In genomic region chr22:19201858-19202798, GRCh38 we compare ENCODE assay signal across 30 cellular contexts. TPM values are rescaled to one million over a fixed set of nuclear protein-coding genes. Genes with fewer than 3 reads are reported as not detected.
DNase-seq lines count a peak whose midpoint lies in the region; ATAC-seq, FAIRE-seq and TF ChIP-seq lines count a peak whose summit lies in the region.
"Had no signal": no experiment of that assay in that cellular context is flagged by ENCODE, and none has a peak within 500 bp of the region (broad histone marks: within the 10 kb centered on the region; RNA-seq: fewer than 3 reads in every experiment).

No MANE protein-coding gene starts in this region.

- no peak for ATAC-seq in PC-3

- H3K4me1 Mint-ChIP-seq in activated CD4-positive, alpha-beta memory T cell treated with anti-CD3 and anti-CD28 coated beads, Interleukin-2, amount 10 ng/mL, durations not matched to agents 7 days and 5 days, result no peaks in the 10 kb centered on the region
- H3K4me1 Mint-ChIP-seq: mesothelial cell of epicardium, nephron had no signal

- no peak overlapping the region for H3K4me2 ChIP-seq in H1 (ENCODE audit: insufficient read depth in 1 of 2, low read depth in 2 of 2, low read length in 2 of 2)
- H3K4me2 ChIP-seq in PC-3 (ENCODE audit: low read length), result no peak overlapping the region

- H3K36me3 ChIP-seq in H1 (ENCODE audit: control insufficient read depth in 2 of 4, insufficient read depth in 4 of 4, low read length in 3 of 4) (peaks cover 0 to 7% (median 2%) of the 10 kb centered on the region in 4 experiments; a peak in 2 of 8 replicates), PC-3 (ENCODE audit: low read depth, low read length) (no peaks in the 10 kb centered on the region), MG63 (no peaks in the 10 kb centered on the region)
- H3K36me3 ChIP-seq: colonic mucosa, HAP-1 had no signal

- no peak overlapping the region for H4K5ac ChIP-seq in H1 (ENCODE audit: insufficient read length, low read depth, low read length)

- no TSS peak for BruUV-seq in PC-3 (replicated peaks; lab: Mats Ljungman, UMichigan)

- no peak overlapping the region for H2BK5ac ChIP-seq in H1 (ENCODE audit: low read depth, low read length)

- no peak for TF ChIP-seq POLR2A in H1 (IDR thresholded peaks at IDR 0.05; ENCODE audit: control extremely low read depth in 1 of 2, low read depth in 2 of 2, low read length in 2 of 2)

- no peak overlapping the region for H3K23ac ChIP-seq in H1 (ENCODE audit: insufficient read length)

- no peak overlapping the region for H3K18ac ChIP-seq in H1 (ENCODE audit: extremely low read depth, low read length)

- H3K4me3 ChIP-seq in HL-60 (replicated peaks; ENCODE audit: insufficient read depth, low read length), result no peak overlapping the region
- H3K4me3 ChIP-seq in H1 (ENCODE audit: extremely low read depth in 1 of 4, insufficient read depth in 2 of 4, low read depth in 3 of 4, low read length in 4 of 4), result no peak overlapping the region
- no peak overlapping the region for H3K4me3 ChIP-seq in PC-3 (ENCODE audit: low read length)
- H3K4me3 ChIP-seq in MG63, result no peak overlapping the region
- H3K4me3 ChIP-seq: colonic mucosa, HAP-1, psoas muscle, skin epidermis, tibial nerve had no signal

- H3K9ac ChIP-seq in H1 (replicated peaks in 1 of 4; ENCODE audit: extremely low read depth in 1 of 4, low read depth in 3 of 4, low read length in 3 of 4) (no peak overlapping the region), PC-3 (ENCODE audit: low read length) (no peak overlapping the region)

- H3K36me3 Mint-ChIP-seq in activated CD4-positive, alpha-beta memory T cell treated with anti-CD3 and anti-CD28 coated beads, Interleukin-2, amount 10 ng/mL, durations not matched to agents 7 days and 5 days (ENCODE audit: low read depth), result no peaks in the 10 kb centered on the region
- H3K36me3 Mint-ChIP-seq: CD8-positive, alpha-beta memory T cell; mesothelial cell of epicardium had no signal

- no peak overlapping the region for H4K91ac ChIP-seq in H1 (replicated peaks; ENCODE audit: insufficient read length, low read length)

- no peaks in the 10 kb centered on the region for H3K79me2 ChIP-seq in H1 (ENCODE audit: control insufficient read depth in 1 of 2, insufficient read depth in 2 of 2, low read length in 2 of 2)
- H3K79me2 ChIP-seq in PC-3 (ENCODE audit: low read length), result no peaks in the 10 kb centered on the region

- no peaks in the 10 kb centered on the region for H3F3A ChIP-seq in PC-3 (ENCODE audit: low read length, unreplicated experiment)

- H3K4me1 ChIP-seq in H1 (replicated peaks in 1 of 4; ENCODE audit: control insufficient read depth in 3 of 4, insufficient read depth in 4 of 4, low read length in 3 of 4) (0 out of 7 replicates have a peak, but pooled peaks cover 0 to 4% (median 0%) of the 10 kb centered on the region in 4 experiments), PC-3 (ENCODE audit: insufficient read depth, low read length) (no peaks in the 10 kb centered on the region)
- H3K4me1 ChIP-seq: colonic mucosa, HAP-1, psoas muscle, tibial nerve had no signal

- H3K27ac ChIP-seq in HL-60 (replicated peaks) (peak overlapping the region; percentile 55), H1 (ENCODE audit: low read depth, low read length) (no peak overlapping the region), PC-3 (ENCODE audit: low read length) (no peak overlapping the region)
- H3K27ac ChIP-seq: brain microvascular endothelial cell, colonic mucosa, psoas muscle, skin epidermis, tibial nerve had no signal

- H3K79me1 ChIP-seq in H1 (ENCODE audit: low read depth, low read length), result no peaks in the 10 kb centered on the region

- FAIRE-seq in H1 (lab: Jason Lieb, UNC), result peak; percentile 80
- FAIRE-seq: TTC549 had no signal

- TF ChIP-seq RAD21 in H1 (IDR thresholded peaks at IDR 0.05 in 1 of 2, conservative IDR thresholded peaks at IDR 0.05 in 1 of 2; ENCODE audit: low read depth in 2 of 2, low read length in 2 of 2), result no peak

- H2BK12ac ChIP-seq in H1 (ENCODE audit: low read depth, low read length), result 0 out of 2 replicates have a peak overlapping the region, but pooled peaks have one; percentile 5

- H3K23me2 ChIP-seq in H1 (ENCODE audit: low read depth, low read length), result no peaks in the 10 kb centered on the region

- no peak for TF ChIP-seq EP300 in H1 (IDR thresholded peaks at IDR 0.05; ENCODE audit: borderline replicate concordance in 1 of 2, low read depth in 2 of 2, low read length in 2 of 2)

- intact Hi-C loops in posterior vena cava (cut with DNase I) (no loop called here), PC-3 (cut with micrococcal nuclease) (no loop called here)

- H3K27me3 Mint-ChIP-seq in activated CD4-positive, alpha-beta memory T cell treated with anti-CD3 and anti-CD28 coated beads, Interleukin-2, amount 10 ng/mL, durations not matched to agents 7 days and 5 days, result peaks cover 7% of the 10 kb centered on the region
- H3K27me3 Mint-ChIP-seq: IgD-negative memory B cell had no signal

- no peak overlapping the region for H3K14ac ChIP-seq in H1 (ENCODE audit: insufficient read length)

- H3K9me3 ChIP-seq in H1 (ENCODE audit: insufficient read depth in 2 of 2, low read depth in 1 of 2, low read length in 1 of 2) (no peaks in the 10 kb centered on the region), PC-3 (ENCODE audit: low read length) (no peaks in the 10 kb centered on the region), MG63 (no peaks in the 10 kb centered on the region)
- H3K9me3 ChIP-seq: colonic mucosa, HAP-1, psoas muscle, tibial nerve had no signal

- H3K9me3 Mint-ChIP-seq in activated CD4-positive, alpha-beta memory T cell treated with anti-CD3 and anti-CD28 coated beads, Interleukin-2, amount 10 ng/mL, durations not matched to agents 7 days and 5 days, result peaks cover 3% of the 10 kb centered on the region
- H3K9me3 Mint-ChIP-seq: CD8-positive, alpha-beta memory T cell; IgD-negative memory B cell; nephron had no signal

- peaks cover 0 to 3% of the 10 kb centered on the region in 2 experiments for H4K20me1 ChIP-seq in H1 (replicated peaks in 1 of 2; ENCODE audit: control insufficient read depth in 1 of 2, insufficient read depth in 2 of 2, low read length in 2 of 2)
- no peaks in the 10 kb centered on the region for H4K20me1 ChIP-seq in PC-3 (ENCODE audit: low read length)

- no peak overlapping the region for H3K4ac ChIP-seq in H1 (replicated peaks; ENCODE audit: insufficient read length, low read depth, low read length)

- no peak overlapping the region for H3K56ac ChIP-seq in H1 (replicated peaks; ENCODE audit: insufficient read length, low read depth, low read length)

- H2BK20ac ChIP-seq in H1 (ENCODE audit: low read length), result no peak overlapping the region

- no peaks in the 10 kb centered on the region for H3K27me3 ChIP-seq in HL-60 (ENCODE audit: insufficient read depth, poor library complexity, severe bottlenecking)
- H3K27me3 ChIP-seq in H1 (replicated peaks in 1 of 4; ENCODE audit: control insufficient read depth in 3 of 4, extremely low read depth in 1 of 4, insufficient read depth in 3 of 4, low read length in 3 of 4), result no peaks in the 10 kb centered on the region
- no peaks in the 10 kb centered on the region for H3K27me3 ChIP-seq in PC-3 (ENCODE audit: low read length)
- no peaks in the 10 kb centered on the region for H3K27me3 ChIP-seq in MG63
- H3K27me3 ChIP-seq: brain microvascular endothelial cell, colonic mucosa, tibial nerve had no signal

- POLR2A ChIA-PET in H1 (lab: Charles Lee; ENCODE audit: partially characterized antibody), result interaction anchor here (0.6 to 1.1 kb wide), 2 partner anchors 18 to 48 kb away, joined by 3 read pairs; no protein-coding TSS in a partner anchor
- POLR2A ChIA-PET in PC-3 (lab: Charles Lee; ENCODE audit: unreplicated experiment), result interaction anchor here (0.6 kb wide), 1 partner anchor 24 kb away, joined by 3 read pairs; the partner anchor contains the start of gene SLC25A1
- POLR2A ChIA-PET in activated CD4-positive, alpha-beta memory T cell treated with anti-CD3 and anti-CD28 coated beads, Interleukin-2, amount 10 ng/mL, durations not matched to agents 7 days and 5 days (lab: Charles Lee), result no interaction called here

- H2BK120ac ChIP-seq in H1 (replicated peaks; ENCODE audit: low read depth, low read length), result no peak overlapping the region

- no peak overlapping the region for H2AFZ ChIP-seq in H1 (ENCODE audit: low read length)
- H2AFZ ChIP-seq in PC-3 (ENCODE audit: low read length), result no peak overlapping the region

- H2BK15ac ChIP-seq in H1 (ENCODE audit: low read length), result no peak overlapping the region

- no peak overlapping the region for H3K27ac Mint-ChIP-seq in activated CD4-positive, alpha-beta memory T cell treated with anti-CD3 and anti-CD28 coated beads, Interleukin-2, amount 10 ng/mL, durations not matched to agents 7 days and 5 days
- H3K27ac Mint-ChIP-seq: mesothelial cell of epicardium, nephron had no signal

- WGBS in H1 (ENCODE audit: extremely low coverage in 1 of 2, insufficient coverage in 1 of 2, insufficient read length in 1 of 2, insufficient replicate concordance in 2 of 2, low coverage in 1 of 2, low lambda C conversion rate in 2 of 2, missing lambda C conversion rate in 1 of 2), 2 experiments, result 93% methylated on average over 18 of the region's 18 CpGs; no CpG with 5 or more reads in 1 of the 2 experiments

- H3K4me3 Mint-ChIP-seq in activated CD4-positive, alpha-beta memory T cell treated with anti-CD3 and anti-CD28 coated beads, Interleukin-2, amount 10 ng/mL, durations not matched to agents 7 days and 5 days, result no peak overlapping the region
- H3K4me3 Mint-ChIP-seq: CD8-positive, alpha-beta memory T cell; IgD-negative memory B cell; mesothelial cell of epicardium; nephron had no signal

- H3K9me2 ChIP-seq in PC-3 (replicated peaks; ENCODE audit: low read length), result no peaks in the 10 kb centered on the region

- CTCF ChIA-PET in H1 (lab: Charles Lee; ENCODE audit: partially characterized antibody) (interaction anchor here (1.1 to 1.3 kb wide), 2 partner anchors 16 to 17 kb away, joined by 3 read pairs; no protein-coding TSS in a partner anchor), PC-3 (lab: Charles Lee) (no interaction called here)
- CTCF ChIA-PET in activated CD4-positive, alpha-beta memory T cell treated with anti-CD3 and anti-CD28 coated beads, Interleukin-2, amount 10 ng/mL, durations not matched to agents 7 days and 5 days (lab: Charles Lee), result no interaction called here

- DNase-seq in DMS114 treated with DMSO at 0.1 percent for 48 hours (lab: John Stamatoyannopoulos, UW; ENCODE audit: unreplicated experiment) (peak; percentile 59), HL-60 (ENCODE audit: low read depth in 1 of 2, low spot score in 1 of 2) (peak; percentile 55 to 74), H1 (ENCODE audit: low read depth in 1 of 2, low spot score in 2 of 2) (no peak), posterior vena cava (ENCODE audit: low spot score) (peak; percentile 81), mucosa of gallbladder (ENCODE audit: low spot score) (no peak), PC-3 (no peak), MG63 (no peak)
- no peak for DNase-seq in activated CD4-positive, alpha-beta memory T cell treated with anti-CD3 and anti-CD28 coated beads, Interleukin-2, amount 10 ng/mL, durations not matched to agents 7 days and 5 days
- DNase-seq: activated CD4-positive, alpha-beta T cell treated with anti-CD3 and anti-CD28 coated beads for 48 hours; activated CD8-positive, alpha-beta memory T cell treated with anti-CD3 and anti-CD28 coated beads, Interleukin-2, amount 50 U/mL, for 48 hours; activated effector memory CD4-positive, alpha-beta T cell treated with Interleukin-2 at 50 U/mL for 16 hours; brain microvascular endothelial cell; CD8-positive, alpha-beta memory T cell; colonic mucosa; DND-41; left cardiac atrium; NCI-H187; NCI-H2227 treated with DMSO at 0.1 percent for 48 hours; stimulated activated CD4-positive, alpha-beta T cell treated with anti-CD3 and anti-CD28 coated beads, Interleukin-2, amount 100 ng/mL, for 24 hours; stimulated activated naive CD4-positive, alpha-beta T cell treated with Interleukin-2 at 50 U/mL for 16 hours had no signal

- TF ChIP-seq CTCF in HL-60 (IDR thresholded peaks at IDR 0.05; ENCODE audit: insufficient read depth, low read length) (no peak), H1 (IDR thresholded peaks at IDR 0.05; ENCODE audit: control extremely low read depth in 1 of 3, insufficient read depth in 1 of 3, low read depth in 1 of 3, low read length in 3 of 3) (no peak), PC-3 (conservative IDR thresholded peaks at IDR 0.05; ENCODE audit: low read depth, low read length) (no peak)

- peak overlapping the region; percentile 56; the same call in 1 of the 2 replicates for H2AK5ac ChIP-seq in H1 (ENCODE audit: low read depth, low read length)

- H4K8ac ChIP-seq in H1 (ENCODE audit: extremely low read depth, insufficient read depth, low read length), result no peak overlapping the region

RNA-seq across cellular contexts. Expression of gene SLC25A1, which starts 23.6 kb away (rescaled TPM):
- total RNA-seq in H1 (2021; fragmentation: NEBNext Ultra II Directional; extraction: Animal tissue kit (Norgen Biotek cat#: 25700)), result 148 and 157 TPM in 2 replicates
- 110 and 183 TPM in 2 replicates for polyA plus RNA-seq in H1 (2011; rRNA removed)
- polyA plus RNA-seq in H1 (2011; cell fraction: cytosol; rRNA removed), result 111 TPM
- 127 TPM for polyA plus RNA-seq in H1 (2011; cell fraction: nucleus; rRNA removed)
- 74.1 to 161 TPM (median 156 TPM) in 4 replicates for polyA plus RNA-seq in H1 (2012, experiment 1 of 2)
- 175 TPM for polyA plus RNA-seq in H1 (2012, experiment 2 of 2)
- 102 TPM for polyA plus RNA-seq in H1 (2013, experiment 1 of 2)
- polyA plus RNA-seq in H1 (2013, experiment 2 of 2), result 94.5 TPM
- 47.6 and 69.7 TPM in 2 replicates for polyA minus RNA-seq in H1 (2011; rRNA and poly(A)+ RNA removed)
- 67.6 TPM for polyA minus RNA-seq in H1 (2011; cell fraction: cytosol; rRNA and poly(A)+ RNA removed)
- polyA minus RNA-seq in H1 (2011; cell fraction: nucleus; rRNA and poly(A)+ RNA removed), result 43.8 TPM
- total RNA-seq in posterior vena cava (10 to 100 TPM; 46.2 to 47.8 TPM), mucosa of gallbladder (130 TPM), PC-3 (2014; rRNA removed) (81.6 and 91.7 TPM in 2 replicates)
- total RNA-seq in activated CD4-positive, alpha-beta memory T cell treated with anti-CD3 and anti-CD28 coated beads, Interleukin-2, amount 10 ng/mL, durations not matched to agents 7 days and 5 days, result 10 to 100 TPM; 62.3 to 63.2 TPM
- total RNA-seq in MG63 (2014; rRNA removed; shearing (Covaris generic); ENCODE audit: low replicate concordance), result 44.7 and 55.9 TPM in 2 replicates

RNA-seq across cellular contexts. Expression of gene GSC2, which starts 52.0 kb away (rescaled TPM):
- 0.42 and 0.48 TPM in 2 replicates for total RNA-seq in H1 (2021; fragmentation: NEBNext Ultra II Directional; extraction: Animal tissue kit (Norgen Biotek cat#: 25700))
- polyA plus RNA-seq in H1 (2011; rRNA removed), result 0.17 and 0.19 TPM in 2 replicates
- 0.08 TPM for polyA plus RNA-seq in H1 (2011; cell fraction: cytosol; rRNA removed)
- polyA plus RNA-seq in H1 (2011; cell fraction: nucleus; rRNA removed), result not detected
- 0.31 TPM in 2 of 4 replicates, not detected in the others for polyA plus RNA-seq in H1 (2012, experiment 1 of 2)
- polyA plus RNA-seq in H1 (2012, experiment 2 of 2), result not detected
- polyA plus RNA-seq in H1 (2013, experiment 1 of 2), result 0.04 TPM
- 0.09 TPM for polyA plus RNA-seq in H1 (2013, experiment 2 of 2)
- polyA minus RNA-seq in H1 (2011; rRNA and poly(A)+ RNA removed), result not detected in 2 replicates
- not detected for polyA minus RNA-seq in H1 (2011; cell fraction: cytosol; rRNA and poly(A)+ RNA removed)
- polyA minus RNA-seq in H1 (2011; cell fraction: nucleus; rRNA and poly(A)+ RNA removed), result not detected
- not detected for total RNA-seq in posterior vena cava
- total RNA-seq in mucosa of gallbladder, result not detected
- not detected in 2 replicates for total RNA-seq in PC-3 (2014; rRNA removed)
- not detected for total RNA-seq in activated CD4-positive, alpha-beta memory T cell treated with anti-CD3 and anti-CD28 coated beads, Interleukin-2, amount 10 ng/mL, durations not matched to agents 7 days and 5 days
- total RNA-seq in MG63 (2014; rRNA removed; shearing (Covaris generic); ENCODE audit: low replicate concordance), result not detected in 2 replicates
- total RNA-seq: CD8-positive, alpha-beta memory T cell; colonic mucosa; fibroblast of lung; left cardiac atrium; mesothelial cell of epicardium; psoas muscle; RPMI7951; tibial nerve had no signal
- polyA plus RNA-seq: CD8-positive, alpha-beta memory T cell; fibroblast of lung; IgD-negative memory B cell; psoas muscle had no signal

RNA-seq across cellular contexts. Expression of gene ESS2, which starts 57.7 kb away (rescaled TPM):
- total RNA-seq in H1 (2021; fragmentation: NEBNext Ultra II Directional; extraction: Animal tissue kit (Norgen Biotek cat#: 25700)), result 16.0 and 18.6 TPM in 2 replicates
- polyA plus RNA-seq in H1 (2011; rRNA removed), result 12.2 and 16.7 TPM in 2 replicates
- polyA plus RNA-seq in H1 (2011; cell fraction: cytosol; rRNA removed), result 18.9 TPM
- 17.1 TPM for polyA plus RNA-seq in H1 (2011; cell fraction: nucleus; rRNA removed)
- 10.7 to 15.4 TPM (median 14.2 TPM) in 4 replicates for polyA plus RNA-seq in H1 (2012, experiment 1 of 2)
- 10.9 TPM for polyA plus RNA-seq in H1 (2012, experiment 2 of 2)
- polyA plus RNA-seq in H1 (2013, experiment 1 of 2), result 9.0 TPM
- polyA plus RNA-seq in H1 (2013, experiment 2 of 2), result 9.0 TPM
- 4.1 and 5.7 TPM in 2 replicates for polyA minus RNA-seq in H1 (2011; rRNA and poly(A)+ RNA removed)
- polyA minus RNA-seq in H1 (2011; cell fraction: cytosol; rRNA and poly(A)+ RNA removed), result 5.6 TPM
- polyA minus RNA-seq in H1 (2011; cell fraction: nucleus; rRNA and poly(A)+ RNA removed), result 4.3 TPM
- total RNA-seq in posterior vena cava (10 to 100 TPM; 10.2 to 11.5 TPM), mucosa of gallbladder (17.3 TPM), PC-3 (2014; rRNA removed) (12.6 and 22.9 TPM in 2 replicates)
- total RNA-seq in activated CD4-positive, alpha-beta memory T cell treated with anti-CD3 and anti-CD28 coated beads, Interleukin-2, amount 10 ng/mL, durations not matched to agents 7 days and 5 days, result 10 to 100 TPM; 16.3 to 18.3 TPM
- 19.0 and 19.5 TPM in 2 replicates for total RNA-seq in MG63 (2014; rRNA removed; shearing (Covaris generic); ENCODE audit: low replicate concordance)

Comparison
In these comparisons a context has a peak if more than half of its experiments do, and no peak if none do; other contexts are left out.
1. DNase-seq: peak in DMS114 treated with DMSO at 0.1 percent for 48 hours (single experiment), HL-60 (2 of 2) and posterior vena cava (single experiment); none in H1 (0 of 2), mucosa of gallbladder (single experiment), PC-3 (single experiment), activated CD4-positive, alpha-beta memory T cell treated with anti-CD3 and anti-CD28 coated beads, Interleukin-2, amount 10 ng/mL, durations not matched to agents 7 days and 5 days (single experiment) and MG63 (single experiment).